In the genomic region with DNA sequence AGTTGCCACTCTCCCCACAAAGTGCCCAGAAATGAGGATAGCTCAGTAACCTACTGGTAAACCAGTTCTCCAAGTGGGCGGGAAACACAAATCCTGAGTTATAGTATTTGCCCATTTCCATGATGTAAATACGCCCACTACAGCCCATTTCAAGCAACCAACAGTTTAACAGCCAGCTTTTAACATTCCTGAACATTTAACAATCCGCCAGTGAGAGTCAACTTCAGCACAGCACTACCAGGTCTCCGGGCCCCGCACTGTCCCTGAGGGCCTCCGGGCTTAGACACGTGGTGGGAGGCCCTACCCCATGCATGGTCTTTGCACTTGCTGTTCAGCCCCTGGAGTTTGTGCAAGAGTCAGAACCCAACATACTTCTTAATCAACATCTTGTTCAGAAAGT, we compare ENCODE assay signal across 1 cellular context.
TF ChIP-seq lines count a peak whose summit lies in the region.

No MANE protein-coding gene starts in this region.

TF ChIP-seq in GM23338, 12 proteins besides CTCF, POLR2A, EP300 and RAD21 (continued from another document):
- TF ChIP-seq, protein P1, sequence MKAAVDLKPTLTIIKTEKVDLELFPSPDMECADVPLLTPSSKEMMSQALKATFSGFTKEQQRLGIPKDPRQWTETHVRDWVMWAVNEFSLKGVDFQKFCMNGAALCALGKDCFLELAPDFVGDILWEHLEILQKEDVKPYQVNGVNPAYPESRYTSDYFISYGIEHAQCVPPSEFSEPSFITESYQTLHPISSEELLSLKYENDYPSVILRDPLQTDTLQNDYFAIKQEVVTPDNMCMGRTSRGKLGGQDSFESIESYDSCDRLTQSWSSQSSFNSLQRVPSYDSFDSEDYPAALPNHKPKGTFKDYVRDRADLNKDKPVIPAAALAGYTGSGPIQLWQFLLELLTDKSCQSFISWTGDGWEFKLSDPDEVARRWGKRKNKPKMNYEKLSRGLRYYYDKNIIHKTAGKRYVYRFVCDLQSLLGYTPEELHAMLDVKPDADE (IDR thresholded peaks at IDR 0.05), result no peak
- no peak for TF ChIP-seq JUNB (IDR thresholded peaks at IDR 0.05; ENCODE audit: unreplicated experiment)
- TF ChIP-seq, protein P2, sequence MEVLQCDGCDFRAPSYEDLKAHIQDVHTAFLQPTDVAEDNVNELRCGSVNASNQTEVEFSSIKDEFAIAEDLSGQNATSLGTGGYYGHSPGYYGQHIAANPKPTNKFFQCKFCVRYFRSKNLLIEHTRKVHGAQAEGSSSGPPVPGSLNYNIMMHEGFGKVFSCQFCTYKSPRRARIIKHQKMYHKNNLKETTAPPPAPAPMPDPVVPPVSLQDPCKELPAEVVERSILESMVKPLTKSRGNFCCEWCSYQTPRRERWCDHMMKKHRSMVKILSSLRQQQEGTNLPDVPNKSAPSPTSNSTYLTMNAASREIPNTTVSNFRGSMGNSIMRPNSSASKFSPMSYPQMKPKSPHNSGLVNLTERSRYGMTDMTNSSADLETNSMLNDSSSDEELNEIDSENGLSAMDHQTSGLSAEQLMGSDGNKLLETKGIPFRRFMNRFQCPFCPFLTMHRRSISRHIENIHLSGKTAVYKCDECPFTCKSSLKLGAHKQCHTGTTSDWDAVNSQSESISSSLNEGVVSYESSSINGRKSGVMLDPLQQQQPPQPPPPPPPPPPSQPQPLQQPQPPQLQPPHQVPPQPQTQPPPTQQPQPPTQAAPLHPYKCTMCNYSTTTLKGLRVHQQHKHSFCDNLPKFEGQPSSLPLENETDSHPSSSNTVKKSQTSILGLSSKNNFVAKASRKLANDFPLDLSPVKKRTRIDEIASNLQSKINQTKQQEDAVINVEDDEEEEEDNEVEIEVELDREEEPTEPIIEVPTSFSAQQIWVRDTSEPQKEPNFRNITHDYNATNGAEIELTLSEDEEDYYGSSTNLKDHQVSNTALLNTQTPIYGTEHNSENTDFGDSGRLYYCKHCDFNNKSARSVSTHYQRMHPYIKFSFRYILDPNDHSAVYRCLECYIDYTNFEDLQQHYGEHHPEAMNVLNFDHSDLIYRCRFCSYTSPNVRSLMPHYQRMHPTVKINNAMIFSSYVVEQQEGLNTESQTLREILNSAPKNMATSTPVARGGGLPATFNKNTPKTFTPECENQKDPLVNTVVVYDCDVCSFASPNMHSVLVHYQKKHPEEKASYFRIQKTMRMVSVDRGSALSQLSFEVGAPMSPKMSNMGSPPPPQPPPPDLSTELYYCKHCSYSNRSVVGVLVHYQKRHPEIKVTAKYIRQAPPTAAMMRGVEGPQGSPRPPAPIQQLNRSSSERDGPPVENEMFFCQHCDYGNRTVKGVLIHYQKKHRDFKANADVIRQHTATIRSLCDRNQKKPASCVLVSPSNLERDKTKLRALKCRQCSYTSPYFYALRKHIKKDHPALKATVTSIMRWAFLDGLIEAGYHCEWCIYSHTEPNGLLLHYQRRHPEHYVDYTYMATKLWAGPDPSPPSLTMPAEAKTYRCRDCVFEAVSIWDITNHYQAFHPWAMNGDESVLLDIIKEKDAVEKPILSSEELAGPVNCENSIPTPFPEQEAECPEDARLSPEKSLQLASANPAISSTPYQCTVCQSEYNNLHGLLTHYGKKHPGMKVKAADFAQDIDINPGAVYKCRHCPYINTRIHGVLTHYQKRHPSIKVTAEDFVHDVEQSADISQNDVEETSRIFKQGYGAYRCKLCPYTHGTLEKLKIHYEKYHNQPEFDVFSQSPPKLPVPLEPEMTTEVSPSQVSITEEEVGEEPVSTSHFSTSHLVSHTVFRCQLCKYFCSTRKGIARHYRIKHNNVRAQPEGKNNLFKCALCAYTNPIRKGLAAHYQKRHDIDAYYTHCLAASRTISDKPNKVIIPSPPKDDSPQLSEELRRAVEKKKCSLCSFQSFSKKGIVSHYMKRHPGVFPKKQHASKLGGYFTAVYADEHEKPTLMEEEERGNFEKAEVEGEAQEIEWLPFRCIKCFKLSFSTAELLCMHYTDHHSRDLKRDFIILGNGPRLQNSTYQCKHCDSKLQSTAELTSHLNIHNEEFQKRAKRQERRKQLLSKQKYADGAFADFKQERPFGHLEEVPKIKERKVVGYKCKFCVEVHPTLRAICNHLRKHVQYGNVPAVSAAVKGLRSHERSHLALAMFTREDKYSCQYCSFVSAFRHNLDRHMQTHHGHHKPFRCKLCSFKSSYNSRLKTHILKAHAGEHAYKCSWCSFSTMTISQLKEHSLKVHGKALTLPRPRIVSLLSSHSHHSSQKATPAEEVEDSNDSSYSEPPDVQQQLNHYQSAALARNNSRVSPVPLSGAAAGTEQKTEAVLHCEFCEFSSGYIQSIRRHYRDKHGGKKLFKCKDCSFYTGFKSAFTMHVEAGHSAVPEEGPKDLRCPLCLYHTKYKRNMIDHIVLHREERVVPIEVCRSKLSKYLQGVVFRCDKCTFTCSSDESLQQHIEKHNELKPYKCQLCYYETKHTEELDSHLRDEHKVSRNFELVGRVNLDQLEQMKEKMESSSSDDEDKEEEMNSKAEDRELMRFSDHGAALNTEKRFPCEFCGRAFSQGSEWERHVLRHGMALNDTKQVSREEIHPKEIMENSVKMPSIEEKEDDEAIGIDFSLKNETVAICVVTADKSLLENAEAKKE (CRISPR knock-in tag; IDR thresholded peaks at IDR 0.05), result no peak
- TF ChIP-seq EZH2 (IDR thresholded peaks at IDR 0.05; ENCODE audit: low read depth, unreplicated experiment), result no peak
